8 cellular contexts compared by ENCODE assay signal in genomic region chr3:156150434-156151066, GRCh38. TPM values are rescaled to one million over a fixed set of nuclear protein-coding genes. Genes with fewer than 3 reads are reported as not detected.
DNase-seq lines count a peak whose midpoint lies in the region; ATAC-seq and TF ChIP-seq lines count a peak whose summit lies in the region.

No MANE protein-coding gene starts in this region.

- DNase-seq in COLO829 (ENCODE audit: low spot score) (peak; percentile 66), KBM-7 (peak; percentile 67), RKO (ENCODE audit: low spot score) (peak; percentile 67), brain pericyte (ENCODE audit: low read depth, low spot score) (peak; percentile 24), iPS-NIHi7 (ENCODE audit: extremely low spot score) (peak; percentile 55), spleen (no peak)
- no peak for DNase-seq in effector CD4-positive, alpha-beta T cell

- no peaks in the 10 kb centered on the region for H3K27me3 ChIP-seq in spleen (replicated peaks in 1 of 7)

- intact Hi-C loops in spleen (cut with DNase I; ENCODE audit: low total_unique reads), result loop anchor here (5.0 kb wide), 1 partner anchor 1052 kb away; no protein-coding TSS in a partner anchor

- in situ Hi-C loops in KBM-7 (cut with MboI; ENCODE audit: low pct_unique_long_range_greater_than_20kb, low sequenced_read_pairs), result no loop called here

- H3K4me3 ChIP-seq in spleen, result no peak overlapping the region

- no peak for TF ChIP-seq POLR2A in spleen (IDR thresholded peaks at IDR 0.05)

- TF ChIP-seq CTCF in spleen (IDR thresholded peaks at IDR 0.05 in 8 of 11, conservative IDR thresholded peaks at IDR 0.05 in 3 of 11), result peak; percentile 59 to 86 (median 81)

- H3K9me3 ChIP-seq in spleen, result peaks cover 0 to under 1% (median 0%) of the 10 kb centered on the region in 8 donors

- 29 to 33% (median 31%) methylated on average over 8 of the region's 8 CpGs for WGBS in spleen, 5 donors

- no peak overlapping the region for H3K27ac ChIP-seq in spleen

- no peaks in the 10 kb centered on the region for H3K36me3 ChIP-seq in spleen

- peaks cover 0 to 18% (median 8%) of the 10 kb centered on the region in 6 donors for H3K4me1 ChIP-seq in spleen

- peak; percentile 61 for ATAC-seq in GM18909 (IDR thresholded peaks at IDR 0.05; ENCODE audit: poor library complexity, unreplicated experiment)

RNA-seq across cellular contexts. Expression of gene KCNAB1, which starts 30.2 kb away (rescaled TPM):
- 10 to 100 TPM in 1 of 7 donors, 1 to 10 TPM in 6; 1.4 to 10.5 (median 7.8) TPM for total RNA-seq in spleen
- 1 to 10 TPM in 1 of 3 donors, under 1 TPM in 2; 0.59 to 5.6 (median 0.85) TPM for polyA plus RNA-seq in spleen

Comparison
In these comparisons a context has a peak if more than half of its experiments do, and no peak if none do; other contexts are left out.
1. DNase-seq: peak in COLO829 (single experiment), KBM-7 (single experiment), RKO (single experiment), brain pericyte (single experiment) and iPS-NIHi7 (single experiment); none in spleen (single experiment) and effector CD4-positive, alpha-beta T cell (single experiment).